19 cellular contexts compared by ENCODE assay signal in the genomic region with DNA sequence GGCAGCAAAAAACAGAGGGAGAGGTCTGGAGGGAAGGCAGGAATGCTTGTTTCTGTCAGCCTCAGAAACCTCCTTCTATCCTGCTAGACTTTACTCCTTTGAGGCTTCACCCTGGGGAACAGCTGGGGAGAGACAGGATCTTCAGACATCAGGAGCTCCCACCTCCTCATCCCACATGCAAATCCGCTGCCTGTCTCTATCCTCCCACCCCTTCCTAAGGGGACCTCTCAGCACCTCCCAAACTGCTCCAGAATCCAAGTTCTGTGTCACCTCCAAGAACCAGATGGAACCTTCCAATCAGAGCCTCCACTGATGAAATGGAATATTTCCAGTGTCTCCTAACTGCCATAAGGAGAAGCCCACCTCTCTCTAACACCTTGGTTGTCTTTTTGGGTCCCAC. TPM values are rescaled to one million over a fixed set of nuclear protein-coding genes. Genes with fewer than 3 reads are reported as not detected.
"Had no signal": no experiment of that assay in that cellular context is flagged by ENCODE, and none has a peak within 500 bp of the region (broad histone marks: within the 10 kb centered on the region; RNA-seq: fewer than 3 reads in every experiment).

No MANE protein-coding gene starts in this region.

- H3K27ac ChIP-seq: gastroesophageal sphincter, left lung, transverse colon, vagina had no signal

- H3K4me1 ChIP-seq: transverse colon, vagina had no signal

- DNase-seq: activated CD4-positive, alpha-beta T cell treated with anti-CD3 and anti-CD28 coated beads for 4 hours; activated CD8-positive, alpha-beta memory T cell treated with anti-CD3 and anti-CD28 coated beads, Interleukin-2, amount 50 U/mL, for 4 hours; activated CD8-positive, alpha-beta T cell treated with anti-CD3 and anti-CD28 coated beads for 36 hours; activated gamma-delta T cell; activated T-cell treated with anti-CD3 and anti-CD28 coated beads, Interleukin-2, amount 50 U/mL, for 48 hours; dermis blood vessel endothelial cell; hippocampal formation; kidney; left lung; natural killer cell; right cardiac atrium; stimulated activated CD4-positive, alpha-beta T cell treated with anti-CD3 and anti-CD28 coated beads, Interleukin-4, amount 100 ng/mL, for 4 hours; stimulated activated CD8-positive, alpha-beta memory T cell treated with anti-CD3 and anti-CD28 coated beads, Interleukin-4, amount 100 ng/mL, for 48 hours; stimulated activated naive CD4-positive, alpha-beta T cell treated with Interleukin-2 at 50 U/mL for 16 hours; substantia nigra; transverse colon had no signal

- H3K4me3 ChIP-seq: gastroesophageal sphincter, left lung, smooth muscle cell, transverse colon, vagina had no signal

- H3K36me3 ChIP-seq: gastroesophageal sphincter, left lung, transverse colon had no signal

- H3K9me3 ChIP-seq: gastroesophageal sphincter, left lung, transverse colon, vagina had no signal

- ATAC-seq: activated CD8-positive, alpha-beta T cell treated with anti-CD3 and anti-CD28 coated beads for 36 hours; gastroesophageal sphincter; left lung; natural killer cell; right cardiac atrium had no signal

- H3K4me2 ChIP-seq: smooth muscle cell had no signal

RNA-seq across cellular contexts. Expression of a gene that starts 39.6 kb away (rescaled TPM):
- total RNA-seq: activated CD8-positive, alpha-beta T cell treated with anti-CD3 and anti-CD28 coated beads for 36 hours; natural killer cell; right cardiac atrium; transverse colon had no signal
